In the genomic region with DNA sequence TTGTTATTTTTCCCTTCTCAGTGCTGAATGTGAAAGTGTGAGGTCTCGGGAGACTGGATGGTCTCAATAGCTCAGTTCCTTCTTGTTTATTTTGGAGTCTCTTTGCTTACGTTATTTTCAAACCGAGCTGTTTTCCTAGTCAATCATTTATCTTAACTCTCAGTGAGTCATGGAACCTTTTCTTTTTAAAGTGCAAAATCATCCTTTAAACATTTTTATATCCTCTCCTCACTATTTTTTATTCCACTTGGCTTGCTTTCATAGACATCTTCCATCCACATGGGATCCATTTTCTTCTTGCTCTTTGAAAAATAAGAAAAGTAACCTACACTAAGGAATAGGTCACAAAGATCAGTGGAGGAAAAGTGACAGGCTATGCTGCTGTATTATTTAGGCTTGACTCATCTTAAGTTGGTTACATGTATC, we compare ENCODE assay signal across 1 cellular context.
A peak's percentile ranks its signal among the peaks of the same experiment; 100 is the strongest.
TF ChIP-seq lines count a peak whose summit lies in the region.

No MANE protein-coding gene starts in this region.

TF ChIP-seq in liver, 16 proteins besides CTCF, POLR2A, EP300 and RAD21:
- TF ChIP-seq, protein P1, sequence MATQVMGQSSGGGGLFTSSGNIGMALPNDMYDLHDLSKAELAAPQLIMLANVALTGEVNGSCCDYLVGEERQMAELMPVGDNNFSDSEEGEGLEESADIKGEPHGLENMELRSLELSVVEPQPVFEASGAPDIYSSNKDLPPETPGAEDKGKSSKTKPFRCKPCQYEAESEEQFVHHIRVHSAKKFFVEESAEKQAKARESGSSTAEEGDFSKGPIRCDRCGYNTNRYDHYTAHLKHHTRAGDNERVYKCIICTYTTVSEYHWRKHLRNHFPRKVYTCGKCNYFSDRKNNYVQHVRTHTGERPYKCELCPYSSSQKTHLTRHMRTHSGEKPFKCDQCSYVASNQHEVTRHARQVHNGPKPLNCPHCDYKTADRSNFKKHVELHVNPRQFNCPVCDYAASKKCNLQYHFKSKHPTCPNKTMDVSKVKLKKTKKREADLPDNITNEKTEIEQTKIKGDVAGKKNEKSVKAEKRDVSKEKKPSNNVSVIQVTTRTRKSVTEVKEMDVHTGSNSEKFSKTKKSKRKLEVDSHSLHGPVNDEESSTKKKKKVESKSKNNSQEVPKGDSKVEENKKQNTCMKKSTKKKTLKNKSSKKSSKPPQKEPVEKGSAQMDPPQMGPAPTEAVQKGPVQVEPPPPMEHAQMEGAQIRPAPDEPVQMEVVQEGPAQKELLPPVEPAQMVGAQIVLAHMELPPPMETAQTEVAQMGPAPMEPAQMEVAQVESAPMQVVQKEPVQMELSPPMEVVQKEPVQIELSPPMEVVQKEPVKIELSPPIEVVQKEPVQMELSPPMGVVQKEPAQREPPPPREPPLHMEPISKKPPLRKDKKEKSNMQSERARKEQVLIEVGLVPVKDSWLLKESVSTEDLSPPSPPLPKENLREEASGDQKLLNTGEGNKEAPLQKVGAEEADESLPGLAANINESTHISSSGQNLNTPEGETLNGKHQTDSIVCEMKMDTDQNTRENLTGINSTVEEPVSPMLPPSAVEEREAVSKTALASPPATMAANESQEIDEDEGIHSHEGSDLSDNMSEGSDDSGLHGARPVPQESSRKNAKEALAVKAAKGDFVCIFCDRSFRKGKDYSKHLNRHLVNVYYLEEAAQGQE (IDR thresholded peaks at IDR 0.05) = peak; percentile 52
- no peak for TF ChIP-seq TAF1 (conservative IDR thresholded peaks at IDR 0.05)
- TF ChIP-seq GABPA (IDR thresholded peaks at IDR 0.05 in 1 of 2, conservative IDR thresholded peaks at IDR 0.05 in 1 of 2) = no peak
- no peak for TF ChIP-seq HNF4A (conservative IDR thresholded peaks at IDR 0.05)
- TF ChIP-seq HNF4G (IDR thresholded peaks at IDR 0.05) = no peak
- TF ChIP-seq FOXA2 (IDR thresholded peaks at IDR 0.05) = peak; percentile 76
- peak in 1 of 2 donors; percentile 38 for TF ChIP-seq EGR1 (IDR thresholded peaks at IDR 0.05; ENCODE audit: low read depth in 2 of 2)
- no peak for TF ChIP-seq YY1 (IDR thresholded peaks at IDR 0.05)
- TF ChIP-seq, protein P2, sequence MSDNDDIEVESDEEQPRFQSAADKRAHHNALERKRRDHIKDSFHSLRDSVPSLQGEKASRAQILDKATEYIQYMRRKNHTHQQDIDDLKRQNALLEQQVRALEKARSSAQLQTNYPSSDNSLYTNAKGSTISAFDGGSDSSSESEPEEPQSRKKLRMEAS (IDR thresholded peaks at IDR 0.05) = no peak
- TF ChIP-seq, protein P3, sequence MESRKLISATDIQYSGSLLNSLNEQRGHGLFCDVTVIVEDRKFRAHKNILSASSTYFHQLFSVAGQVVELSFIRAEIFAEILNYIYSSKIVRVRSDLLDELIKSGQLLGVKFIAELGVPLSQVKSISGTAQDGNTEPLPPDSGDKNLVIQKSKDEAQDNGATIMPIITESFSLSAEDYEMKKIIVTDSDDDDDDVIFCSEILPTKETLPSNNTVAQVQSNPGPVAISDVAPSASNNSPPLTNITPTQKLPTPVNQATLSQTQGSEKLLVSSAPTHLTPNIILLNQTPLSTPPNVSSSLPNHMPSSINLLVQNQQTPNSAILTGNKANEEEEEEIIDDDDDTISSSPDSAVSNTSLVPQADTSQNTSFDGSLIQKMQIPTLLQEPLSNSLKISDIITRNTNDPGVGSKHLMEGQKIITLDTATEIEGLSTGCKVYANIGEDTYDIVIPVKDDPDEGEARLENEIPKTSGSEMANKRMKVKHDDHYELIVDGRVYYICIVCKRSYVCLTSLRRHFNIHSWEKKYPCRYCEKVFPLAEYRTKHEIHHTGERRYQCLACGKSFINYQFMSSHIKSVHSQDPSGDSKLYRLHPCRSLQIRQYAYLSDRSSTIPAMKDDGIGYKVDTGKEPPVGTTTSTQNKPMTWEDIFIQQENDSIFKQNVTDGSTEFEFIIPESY (IDR thresholded peaks at IDR 0.05) = no peak
- TF ChIP-seq NR2F2 (IDR thresholded peaks at IDR 0.05) = no peak
- TF ChIP-seq JUND (IDR thresholded peaks at IDR 0.05) = peak in 1 of 2 donors; percentile 62
- peak; percentile 53 for TF ChIP-seq SP1 (IDR thresholded peaks at IDR 0.05)
- peak; percentile 65 for TF ChIP-seq FOXA1 (IDR thresholded peaks at IDR 0.05)
- TF ChIP-seq RXRA (IDR thresholded peaks at IDR 0.05) = peak in 1 of 2 donors; percentile 32
- TF ChIP-seq, protein P4, sequence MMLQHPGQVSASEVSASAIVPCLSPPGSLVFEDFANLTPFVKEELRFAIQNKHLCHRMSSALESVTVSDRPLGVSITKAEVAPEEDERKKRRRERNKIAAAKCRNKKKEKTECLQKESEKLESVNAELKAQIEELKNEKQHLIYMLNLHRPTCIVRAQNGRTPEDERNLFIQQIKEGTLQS (IDR thresholded peaks at IDR 0.05) = peak; percentile 23
TF ChIP-seq in liver: peak in this region for 8.
